1 cellular context compared by ENCODE assay signal in the genomic region with DNA sequence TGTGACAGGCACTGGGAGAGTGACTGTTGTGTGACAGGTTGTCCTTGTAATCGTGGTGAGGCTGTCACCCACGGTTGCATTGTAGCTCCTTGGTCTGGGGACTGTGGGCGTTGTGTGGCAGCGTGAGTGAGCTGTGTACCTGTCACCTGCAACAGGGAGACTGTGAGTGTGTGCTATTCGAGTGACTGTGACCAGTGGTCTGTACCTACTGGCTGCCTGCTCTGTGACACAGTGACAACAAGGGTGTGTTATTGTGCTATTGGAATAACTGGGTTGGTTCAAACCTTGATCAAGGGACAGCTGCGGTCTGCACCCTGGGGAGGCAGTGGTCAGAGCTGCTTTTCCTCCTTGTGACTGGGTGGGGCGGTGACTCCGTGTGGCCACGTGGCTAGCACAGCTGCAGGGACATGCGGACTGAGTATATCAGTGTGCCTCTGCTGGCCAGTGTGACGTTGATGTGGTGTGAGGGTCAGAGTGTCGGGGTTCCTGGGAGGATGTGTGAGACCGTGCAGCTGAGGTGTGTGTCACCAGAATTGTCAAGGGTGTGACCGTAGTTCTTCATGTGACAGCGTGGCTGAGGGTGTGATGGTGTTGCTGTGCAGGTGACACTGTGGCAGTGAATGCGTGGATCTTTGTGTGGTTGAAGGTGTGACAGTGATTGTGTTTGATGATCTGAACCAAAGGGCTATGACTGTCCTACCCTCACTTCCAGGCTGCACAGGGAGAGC.
TF ChIP-seq lines count a peak whose summit lies in the region.

No MANE protein-coding gene starts in this region.

TF ChIP-seq in H1, 55 proteins besides CTCF, POLR2A, EP300 and RAD21:
- TF ChIP-seq PHF8 (conservative IDR thresholded peaks at IDR 0.05; ENCODE audit: low read depth, low read length) (no peak), ASH2L (IDR thresholded peaks at IDR 0.05; ENCODE audit: low read length) (no peak), SIN3A (conservative IDR thresholded peaks at IDR 0.05 in 1 of 2, IDR thresholded peaks at IDR 0.05 in 1 of 2; ENCODE audit: low read depth in 1 of 2, low read length in 2 of 2) (no peak), YY1 (IDR thresholded peaks at IDR 0.05; ENCODE audit: low read depth, low read length) (no peak), TCF12 (IDR thresholded peaks at IDR 0.05; ENCODE audit: low read depth, low read length) (no peak)
- TF ChIP-seq, protein P1, sequence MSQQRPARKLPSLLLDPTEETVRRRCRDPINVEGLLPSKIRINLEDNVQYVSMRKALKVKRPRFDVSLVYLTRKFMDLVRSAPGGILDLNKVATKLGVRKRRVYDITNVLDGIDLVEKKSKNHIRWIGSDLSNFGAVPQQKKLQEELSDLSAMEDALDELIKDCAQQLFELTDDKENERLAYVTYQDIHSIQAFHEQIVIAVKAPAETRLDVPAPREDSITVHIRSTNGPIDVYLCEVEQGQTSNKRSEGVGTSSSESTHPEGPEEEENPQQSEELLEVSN (IDR thresholded peaks at IDR 0.05): no peak
